Comparison of ENCODE assay signal across 8 cellular contexts in genomic region chr2:117771969-117772630, GRCh38. TPM values are rescaled to one million over a fixed set of nuclear protein-coding genes. Genes with fewer than 3 reads are reported as not detected.
DNase-seq lines count a peak whose midpoint lies in the region; ATAC-seq, FAIRE-seq and TF ChIP-seq lines count a peak whose summit lies in the region.

No MANE protein-coding gene starts in this region.

- no peaks in the 10 kb centered on the region for H3K36me3 Mint-ChIP-seq in CD4-positive, alpha-beta T cell (ENCODE audit: low read depth)
- H3K36me3 Mint-ChIP-seq in activated T-cell treated with anti-CD3 and anti-CD28 coated beads, Interleukin-2, amount 50 U/mL, for 4 hours (ENCODE audit: insufficient read depth), result no peaks in the 10 kb centered on the region

- FAIRE-seq in keratinocyte (lab: Jason Lieb, UNC), result no peak

- H3K36me3 ChIP-seq in Karpas-422 (ENCODE audit: insufficient read depth, low read length) (no peaks in the 10 kb centered on the region), SK-N-MC (ENCODE audit: insufficient read depth, low read length) (no peaks in the 10 kb centered on the region), keratinocyte (ENCODE audit: control insufficient read depth in 2 of 2, extremely low read depth in 1 of 2, insufficient read depth in 2 of 2, low read length in 2 of 2) (no peaks in the 10 kb centered on the region)

- H3K4me3 ChIP-seq in Karpas-422 (ENCODE audit: low read length), result no peak overlapping the region
- no peak overlapping the region for H3K4me3 ChIP-seq in SK-N-MC
- H3K4me3 ChIP-seq in keratinocyte (ENCODE audit: control insufficient read depth in 2 of 3, extremely low read depth in 1 of 3, insufficient read depth in 2 of 3, low read depth in 1 of 3, low read length in 3 of 3), result no peak overlapping the region

- no peaks in the 10 kb centered on the region for H3K4me1 ChIP-seq in Karpas-422 (ENCODE audit: low read length)
- H3K4me1 ChIP-seq in keratinocyte (ENCODE audit: control insufficient read depth, extremely low read depth, insufficient read depth, low read length), result no peaks in the 10 kb centered on the region

- intact Hi-C loops in CD4-positive, alpha-beta T cell (cut with DNase I, micrococcal nuclease), result no loop called here

- H3K79me2 ChIP-seq in Karpas-422 (ENCODE audit: low read length), result no peaks in the 10 kb centered on the region
- no peaks in the 10 kb centered on the region for H3K79me2 ChIP-seq in keratinocyte (ENCODE audit: control insufficient read depth, insufficient read depth, low read length)

- peak; percentile 24 for TF ChIP-seq CTCF in CD4-positive, alpha-beta T cell (IDR thresholded peaks at IDR 0.05)
- peak in 2 of 3 experiments; percentile 19 to 24 for TF ChIP-seq CTCF in keratinocyte (optimal IDR thresholded peaks at IDR 0.05 in 1 of 3, IDR thresholded peaks at IDR 0.05 in 1 of 3, conservative IDR thresholded peaks at IDR 0.05 in 1 of 3; ENCODE audit: extremely low read depth in 1 of 3, insufficient read depth in 2 of 3, low read length in 3 of 3)

- H3K9ac ChIP-seq in Karpas-422 (ENCODE audit: low read length) (no peak overlapping the region), SK-N-MC (ENCODE audit: insufficient read length) (no peak overlapping the region), keratinocyte (ENCODE audit: control insufficient read depth, extremely low read depth, insufficient read depth, low read length) (no peak overlapping the region)

- dilution Hi-C loops in keratinocyte (cut with MboI; ENCODE audit: extremely low pct_ligation_motif_present, low sequenced_read_pairs), result no loop called here

- no peaks in the 10 kb centered on the region for H3K9me1 ChIP-seq in keratinocyte (ENCODE audit: control insufficient read depth, extremely low read depth, insufficient read depth, low read length)

- peaks cover 47% of the 10 kb centered on the region for H3K27me3 Mint-ChIP-seq in CD4-positive, alpha-beta T cell
- H3K27me3 Mint-ChIP-seq in activated T-cell treated with anti-CD3 and anti-CD28 coated beads, Interleukin-2, amount 50 U/mL, for 4 hours (ENCODE audit: low read depth), result peaks cover 7% of the 10 kb centered on the region

- CTCF ChIA-PET in CD4-positive, alpha-beta T cell (lab: Charles Lee), result interaction anchor here (0.9 kb wide), 1 partner anchor 14 kb away, joined by 4 read pairs; no protein-coding TSS in a partner anchor

- H3K27ac ChIP-seq in CD4-positive, alpha-beta T cell (ENCODE audit: low read depth, low read length), result no peak overlapping the region
- H3K27ac ChIP-seq in Karpas-422 (ENCODE audit: low read length) (no peak overlapping the region), SK-N-MC (no peak overlapping the region), keratinocyte (ENCODE audit: control insufficient read depth, insufficient read depth, low read length) (no peak overlapping the region)

- no peak for ATAC-seq in CD4-positive, alpha-beta T cell (ENCODE audit: poor library complexity)
- no peak for ATAC-seq in HG03025 (IDR thresholded peaks at IDR 0.05; ENCODE audit: low FRiP score, unreplicated experiment)
- no peak for ATAC-seq in activated T-cell treated with anti-CD3 and anti-CD28 coated beads, Interleukin-2, amount 50 U/mL, for 4 hours

- peaks cover 14% of the 10 kb centered on the region for H3K27me3 ChIP-seq in CD4-positive, alpha-beta T cell (ENCODE audit: control insufficient read depth, insufficient read depth, low read length)
- H3K27me3 ChIP-seq in Karpas-422 (ENCODE audit: low read length) (no peaks in the 10 kb centered on the region), keratinocyte (ENCODE audit: control insufficient read depth, extremely low read depth, insufficient read depth, low read length) (no peaks in the 10 kb centered on the region)

- no peak overlapping the region for H3K4me2 ChIP-seq in Karpas-422 (ENCODE audit: low read depth, low read length, poor library complexity, severe bottlenecking)
- H3K4me2 ChIP-seq in keratinocyte (ENCODE audit: control insufficient read depth, extremely low read depth, insufficient read depth, low read depth, low read length), result no peak overlapping the region

- H3K4me1 Mint-ChIP-seq in CD4-positive, alpha-beta T cell (ENCODE audit: low read depth), result no peaks in the 10 kb centered on the region
- H3K4me1 Mint-ChIP-seq in activated T-cell treated with anti-CD3 and anti-CD28 coated beads, Interleukin-2, amount 50 U/mL, for 4 hours (ENCODE audit: low read depth), result no peaks in the 10 kb centered on the region

- H4K20me1 ChIP-seq in Karpas-422 (ENCODE audit: insufficient read depth, low read depth, low read length) (no peaks in the 10 kb centered on the region), keratinocyte (ENCODE audit: control insufficient read depth, extremely low read depth, insufficient read depth, low read length) (no peaks in the 10 kb centered on the region)

- no peaks in the 10 kb centered on the region for H3K9me3 ChIP-seq in CD4-positive, alpha-beta T cell (ENCODE audit: control insufficient read depth, low read length)
- H3K9me3 ChIP-seq in Karpas-422 (ENCODE audit: low read length) (no peaks in the 10 kb centered on the region), SK-N-MC (ENCODE audit: low read depth, low read length) (no peaks in the 10 kb centered on the region), keratinocyte (ENCODE audit: control insufficient read depth, low read depth, low read length) (no peaks in the 10 kb centered on the region)

- H2AFZ ChIP-seq in Karpas-422 (ENCODE audit: low read length) (no peak overlapping the region), keratinocyte (ENCODE audit: control insufficient read depth, low read length) (no peak overlapping the region)

- H3K4me3 Mint-ChIP-seq in CD4-positive, alpha-beta T cell, result no peak overlapping the region
- H3K4me3 Mint-ChIP-seq in activated T-cell treated with anti-CD3 and anti-CD28 coated beads, Interleukin-2, amount 50 U/mL, for 4 hours, result no peak overlapping the region

- H3K9me3 Mint-ChIP-seq in CD4-positive, alpha-beta T cell, result no peaks in the 10 kb centered on the region
- no peaks in the 10 kb centered on the region for H3K9me3 Mint-ChIP-seq in activated T-cell treated with anti-CD3 and anti-CD28 coated beads, Interleukin-2, amount 50 U/mL, for 4 hours

- DNase-seq in CD4-positive, alpha-beta T cell, result no peak
- DNase-seq in Karpas-422, result peak; percentile 75
- peak; percentile 5 for DNase-seq in SK-N-MC (ENCODE audit: low read depth, low spot score)
- DNase-seq in keratinocyte (ENCODE audit: low read depth, low spot score), result no peak
- DNase-seq in activated CD4-positive, alpha-beta T cell treated with anti-CD3 and anti-CD28 coated beads, Interleukin-2, amount 50 U/mL, for 4 hours, result no peak
- DNase-seq in NCI-H1417 treated with DMSO at 0.1 percent for 48 hours (lab: John Stamatoyannopoulos, UW), result no peak
- DNase-seq in activated T-cell treated with anti-CD3 and anti-CD28 coated beads, Interleukin-2, amount 50 U/mL, for 4 hours, result no peak

- no peak overlapping the region for H3K27ac Mint-ChIP-seq in CD4-positive, alpha-beta T cell

- H3K9me2 ChIP-seq in Karpas-422 (replicated peaks; ENCODE audit: insufficient read depth, low read length), result no peaks in the 10 kb centered on the region

- POLR2A ChIA-PET in CD4-positive, alpha-beta T cell (lab: Charles Lee), result no interaction called here

RNA-seq across cellular contexts. Expression of gene DDX18, which starts 42.4 kb away (rescaled TPM):
- 100 to 1,000 TPM; 172 to 177 TPM for total RNA-seq in CD4-positive, alpha-beta T cell
- total RNA-seq in Karpas-422 (2014; rRNA removed; shearing (Covaris generic); ENCODE audit: low replicate concordance), result 44.8 and 88.0 TPM in 2 replicates
- polyA plus RNA-seq in keratinocyte, result 50.1 to 73.4 TPM (median 51.8 TPM) in 3 replicates
- polyA plus RNA-seq in keratinocyte (2011; ENCODE audit: low read depth), result 64.3 TPM
- 25.1 and 52.7 TPM in 2 replicates for polyA plus RNA-seq in keratinocyte (2011; cell fraction: cytosol; rRNA removed)
- 54.6 and 63.3 TPM in 2 replicates for polyA plus RNA-seq in keratinocyte (2011; cell fraction: nucleus; rRNA removed)
- 48.3 and 53.6 TPM in 2 replicates for polyA plus RNA-seq in keratinocyte (2012; ENCODE audit: low replicate concordance)
- polyA minus RNA-seq in keratinocyte, result 22.2 to 64.2 TPM (median 45.8 TPM) in 3 replicates
- polyA minus RNA-seq in keratinocyte (2011; cell fraction: cytosol; rRNA and poly(A)+ RNA removed), result 25.7 TPM
- 23.5 and 47.9 TPM in 2 replicates for polyA minus RNA-seq in keratinocyte (2011; cell fraction: nucleus; rRNA and poly(A)+ RNA removed)
- 100 to 1,000 TPM; 204 to 229 (median 210) TPM for total RNA-seq in activated T-cell treated with anti-CD3 and anti-CD28 coated beads, Interleukin-2, amount 50 U/mL, for 4 hours

Comparison
In these comparisons a context has a peak if more than half of its experiments do, and no peak if none do; other contexts are left out.
1. DNase-seq: peak in Karpas-422 (single experiment) and SK-N-MC (single experiment); none in CD4-positive, alpha-beta T cell (0 of 10), keratinocyte (single experiment), activated CD4-positive, alpha-beta T cell treated with anti-CD3 and anti-CD28 coated beads, Interleukin-2, amount 50 U/mL, for 4 hours (0 of 2), NCI-H1417 treated with DMSO at 0.1 percent for 48 hours (single experiment) and activated T-cell treated with anti-CD3 and anti-CD28 coated beads, Interleukin-2, amount 50 U/mL, for 4 hours (single experiment).